In genomic region chr2:28869494-28870145, GRCh38 we compare ENCODE assay signal across 8 cellular contexts. TPM values are rescaled to one million over a fixed set of nuclear protein-coding genes. Genes with fewer than 3 reads are reported as not detected.
A peak's percentile ranks its signal among the peaks of the same experiment; 100 is the strongest.
DNase-seq lines count a peak whose midpoint lies in the region; ATAC-seq and TF ChIP-seq lines count a peak whose summit lies in the region.

No MANE protein-coding gene starts in this region.

- peaks cover 7% of the 10 kb centered on the region for H3K27me3 Mint-ChIP-seq in progenitor cell of endocrine pancreas

- TF ChIP-seq CTCF in fibroblast of villous mesenchyme (IDR thresholded peaks at IDR 0.05; ENCODE audit: insufficient read depth, low read depth, low read length) (no peak), progenitor cell of endocrine pancreas (IDR thresholded peaks at IDR 0.05; ENCODE audit: unreplicated experiment) (no peak)

- H3K4me3 ChIP-seq in fibroblast of villous mesenchyme (ENCODE audit: low read depth, low read length) = peak overlapping the region; percentile 99

- peaks cover 1% of the 10 kb centered on the region for H3K36me3 Mint-ChIP-seq in progenitor cell of endocrine pancreas (ENCODE audit: insufficient read depth)

- H3K4me1 Mint-ChIP-seq in progenitor cell of endocrine pancreas (ENCODE audit: low read depth) = peaks cover 22% of the 10 kb centered on the region

- peak overlapping the region; percentile 99 for H3K4me3 Mint-ChIP-seq in progenitor cell of endocrine pancreas (ENCODE audit: low read depth)

- ATAC-seq in GM19395 (IDR thresholded peaks at IDR 0.05; ENCODE audit: unreplicated experiment) = peak; percentile 25
- peak; percentile 15 for ATAC-seq in HG03469 (IDR thresholded peaks at IDR 0.05; ENCODE audit: unreplicated experiment)

- DNase-seq in COLO668 (lab: John Stamatoyannopoulos, UW; ENCODE audit: unreplicated experiment) (peak; percentile 43), fibroblast of villous mesenchyme (ENCODE audit: low read depth) (no peak), progenitor cell of endocrine pancreas (ENCODE audit: low spot score, unreplicated experiment) (peak; percentile 10), middle frontal gyrus (ENCODE audit: extremely low spot score, low spot score) (no peak), NCI-H510A (lab: John Stamatoyannopoulos, UW) (no peak)
- DNase-seq in activated CD4-positive, alpha-beta T cell treated with anti-CD3 and anti-CD28 coated beads, Interleukin-2, amount 50 U/mL, for 1 hour = peak; percentile 20

- no peaks in the 10 kb centered on the region for H3K9me3 Mint-ChIP-seq in progenitor cell of endocrine pancreas (ENCODE audit: low read depth)

- peak overlapping the region; percentile 97 for H3K27ac Mint-ChIP-seq in progenitor cell of endocrine pancreas

RNA-seq across cellular contexts. Expression of gene TRMT61B, which starts 0.5 kb away (rescaled TPM):
- total RNA-seq in fibroblast of villous mesenchyme (12.5 and 13.9 TPM in 2 replicates), progenitor cell of endocrine pancreas (22.6 and 26.0 TPM in 2 replicates)

RNA-seq across cellular contexts. Expression of gene WDR43, which starts 24.8 kb away (rescaled TPM):
- total RNA-seq in fibroblast of villous mesenchyme (61.5 and 131 TPM in 2 replicates), progenitor cell of endocrine pancreas (57.2 and 60.7 TPM in 2 replicates)

RNA-seq across cellular contexts. Expression of gene SPDYA, which starts 59.0 kb away (rescaled TPM):
- total RNA-seq in fibroblast of villous mesenchyme (0.97 and 1.3 TPM in 2 replicates), progenitor cell of endocrine pancreas (1.6 and 2.0 TPM in 2 replicates)

Comparison
In these comparisons a context has a peak if more than half of its experiments do, and no peak if none do; other contexts are left out.
1. DNase-seq: peak in COLO668 (single experiment), activated CD4-positive, alpha-beta T cell treated with anti-CD3 and anti-CD28 coated beads, Interleukin-2, amount 50 U/mL, for 1 hour (single experiment) and progenitor cell of endocrine pancreas (single experiment); none in fibroblast of villous mesenchyme (single experiment), middle frontal gyrus (single experiment) and NCI-H510A (single experiment).